In genomic region chr3:156865732-156866131, GRCh38 we compare ENCODE assay signal across 23 cellular contexts. TPM values are rescaled to one million over a fixed set of nuclear protein-coding genes. Genes with fewer than 3 reads are reported as not detected.
DNase-seq lines count a peak whose midpoint lies in the region; ATAC-seq, FAIRE-seq and TF ChIP-seq lines count a peak whose summit lies in the region.
"Had no signal": no experiment of that assay in that cellular context is flagged by ENCODE, and none has a peak within 500 bp of the region (broad histone marks: within the 10 kb centered on the region; RNA-seq: fewer than 3 reads in every experiment).

No MANE protein-coding gene starts in this region.

- H3K9ac ChIP-seq in HepG2 (ENCODE audit: insufficient read depth, low read depth, low read length): no peak overlapping the region

- no peak overlapping the region for H2AFZ ChIP-seq in HepG2 (ENCODE audit: low read length)

- WGBS in HepG2 (ENCODE audit: low lambda C conversion rate): 2% methylated on average over 1 of the region's 2 CpGs
- 69% methylated on average over 1 of the region's 2 CpGs for WGBS in right lobe of liver (ENCODE audit: insufficient coverage, low coverage, low lambda C conversion rate, missing lambda C conversion rate)
- WGBS in thyroid gland, 2 donors: 62 to 81% methylated on average over 1 to 2 of the region's 2 CpGs

- H3K27ac ChIP-seq in HepG2 (ENCODE audit: extremely low read length, insufficient read depth, low read length): no peak overlapping the region
- no peak overlapping the region for H3K27ac ChIP-seq in right lobe of liver
- no peak overlapping the region for H3K27ac ChIP-seq in left lung
- no peak overlapping the region for H3K27ac ChIP-seq in thyroid gland
- H3K27ac ChIP-seq: gastrocnemius medialis, spleen had no signal

- CTCF ChIA-PET in HepG2 (lab: Yijun Ruan, JAX; ENCODE audit: low intra/inter-chr PET ratio, low total read pairs): no interaction called here

- H3K4me2 ChIP-seq in HepG2 (ENCODE audit: low read depth, low read length): no peak overlapping the region

- H3K4me3 ChIP-seq in HepG2 (replicated peaks in 1 of 3; ENCODE audit: insufficient read depth in 1 of 3, low read depth in 2 of 3, low read length in 3 of 3): no peak overlapping the region
- H3K4me3 ChIP-seq in right lobe of liver: no peak overlapping the region
- no peak overlapping the region for H3K4me3 ChIP-seq in left lung
- no peak overlapping the region for H3K4me3 ChIP-seq in thyroid gland (replicated peaks in 1 of 3)
- H3K4me3 ChIP-seq: gastrocnemius medialis, lung, spleen had no signal

- H3K4me1 ChIP-seq in HepG2 (ENCODE audit: insufficient read depth, low read length) (no peaks in the 10 kb centered on the region), right lobe of liver (no peaks in the 10 kb centered on the region), left lung (no peaks in the 10 kb centered on the region), thyroid gland (no peaks in the 10 kb centered on the region)
- H3K4me1 ChIP-seq: gastrocnemius medialis, spleen had no signal

- H3K27me3 ChIP-seq in HepG2 (ENCODE audit: control insufficient read depth in 1 of 2, insufficient read depth in 2 of 2, low read length in 2 of 2) (no peaks in the 10 kb centered on the region), right lobe of liver (no peaks in the 10 kb centered on the region), left lung (no peaks in the 10 kb centered on the region), thyroid gland (no peaks in the 10 kb centered on the region)
- H3K27me3 ChIP-seq: gastrocnemius medialis, spleen had no signal

- FAIRE-seq in HepG2 (lab: Jason Lieb, UNC): no peak
- FAIRE-seq: TTC549 had no signal

- no peaks in the 10 kb centered on the region for H4K20me1 ChIP-seq in HepG2 (ENCODE audit: insufficient read depth, low read length)

- BruUV-seq in HepG2 (replicated peaks; lab: Mats Ljungman, UMichigan): no TSS peak

- H3K9me3 ChIP-seq in HepG2 (ENCODE audit: low read length) (no peaks in the 10 kb centered on the region), right lobe of liver (no peaks in the 10 kb centered on the region), left lung (no peaks in the 10 kb centered on the region), thyroid gland (no peaks in the 10 kb centered on the region)
- H3K9me3 ChIP-seq: gastrocnemius medialis, spleen had no signal

- no peak for TF ChIP-seq RAD21 in HepG2 (CRISPR knock-in tag; IDR thresholded peaks at IDR 0.05)

- ATAC-seq in HepG2 (no peak), right lobe of liver (no peak), SK-N-SH treated with all-trans-retinoic acid at 6 μM for 48 hours (peak; percentile 33; the same call in 2 of the 3 replicates), left lung (no peak), HG03108 (IDR thresholded peaks at IDR 0.05; ENCODE audit: unreplicated experiment) (no peak)
- ATAC-seq: CD8-positive, alpha-beta T cell; gastrocnemius medialis; naive thymus-derived CD8-positive, alpha-beta T cell; stimulated activated effector memory CD8-positive, alpha-beta T cell treated with anti-CD3 and anti-CD28 coated beads, Interleukin-12 subunit alpha, Interleukin-12 subunit beta, amount 100 ng/mL, for 72 hours had no signal

- in situ Hi-C loops in HepG2 (cut with HindIII; ENCODE audit: extremely low pct_ligation_motif_present, low pct_unique_long_range_greater_than_20kb): no loop called here

- no peaks in the 10 kb centered on the region for H3K36me3 ChIP-seq in HepG2 (replicated peaks in 1 of 2; ENCODE audit: control insufficient read depth in 1 of 2, insufficient read depth in 2 of 2, low read length in 2 of 2)
- no peaks in the 10 kb centered on the region for H3K36me3 ChIP-seq in right lobe of liver
- H3K36me3 ChIP-seq in left lung: no peaks in the 10 kb centered on the region
- no peaks in the 10 kb centered on the region for H3K36me3 ChIP-seq in thyroid gland
- H3K36me3 ChIP-seq: gastrocnemius medialis, spleen had no signal

- POLR2A ChIA-PET in HepG2 (lab: Yijun Ruan, JAX): no interaction called here

- no peak for TF ChIP-seq EP300 in HepG2 (IDR thresholded peaks at IDR 0.05; ENCODE audit: low read depth in 2 of 2, low read length in 2 of 2)
- no peak for TF ChIP-seq EP300 in HepG2 (CRISPR knock-in tag; IDR thresholded peaks at IDR 0.05; ENCODE audit: borderline replicate concordance)

- TF ChIP-seq POLR2A in HepG2 (IDR thresholded peaks at IDR 0.05; ENCODE audit: insufficient read depth in 1 of 2, low read depth in 2 of 2, low read length in 2 of 2) (no peak), right lobe of liver (IDR thresholded peaks at IDR 0.05) (no peak), thyroid gland (IDR thresholded peaks at IDR 0.05) (no peak)

- intact Hi-C loops in HepG2 (cut with micrococcal nuclease; ENCODE audit: unreplicated experiment): no loop called here
- intact Hi-C loops in right lobe of liver (cut with DNase I): no loop called here
- intact Hi-C loops in left lung (cut with DNase I): no loop called here
- intact Hi-C loops in thyroid gland (cut with DNase I): no loop called here

- no peaks in the 10 kb centered on the region for H3K79me2 ChIP-seq in HepG2 (ENCODE audit: insufficient read depth, low read length)

- TF ChIP-seq CTCF in HepG2 (CRISPR knock-in tag; IDR thresholded peaks at IDR 0.05) (no peak), right lobe of liver (IDR thresholded peaks at IDR 0.05) (no peak), left lung (IDR thresholded peaks at IDR 0.05) (no peak), thyroid gland (IDR thresholded peaks at IDR 0.05) (no peak)

- DNase-seq in HepG2 (ENCODE audit: low spot score) (no peak), right lobe of liver (no peak), fibroblast of peridontal ligament (ENCODE audit: extremely low read depth) (peak; percentile 50), COLO829 (ENCODE audit: low spot score) (no peak), left lung (no peak), thyroid gland (no peak)
- DNase-seq: activated CD4-positive, alpha-beta T cell treated with anti-CD3 and anti-CD28 coated beads, Interleukin-2, amount 50 U/mL, for 1 hour; activated naive CD8-positive, alpha-beta T cell treated with anti-CD3 and anti-CD28 coated beads, Interleukin-2, amount 10 ng/mL, durations not matched to agents 7 days and 5 days; activated T-cell treated with anti-CD3 and anti-CD28 coated beads, Interleukin-2, amount 50 U/mL, for 24 hours; CD8-positive, alpha-beta T cell; effector memory CD4-positive, alpha-beta T cell; gastrocnemius medialis; naive thymus-derived CD8-positive, alpha-beta T cell; NCI-H1417 treated with DMSO at 0.1 percent for 48 hours; NCI-H226; spleen; trophoblast cell had no signal

TF ChIP-seq in HepG2, 621 proteins besides CTCF, POLR2A, EP300 and RAD21:
- 0 out of 2 replicates have a peak, but pooled peaks have one; percentile 20 for TF ChIP-seq STAG1 (CRISPR knock-in tag; IDR thresholded peaks at IDR 0.05)
- TF ChIP-seq NFKB2 (CRISPR knock-in tag; IDR thresholded peaks at IDR 0.05; ENCODE audit: borderline replicate concordance): no peak
TF ChIP-seq in HepG2: peak in this region for 1.

TF ChIP-seq in SK-N-SH treated with all-trans-retinoic acid at 6 μM for 48 hours, 23 proteins besides CTCF, POLR2A, EP300 and RAD21:
- no peak for TF ChIP-seq CSRNP3 (CRISPR knock-in tag; IDR thresholded peaks at IDR 0.05)

RNA-seq across cellular contexts. Expression of gene LEKR1, which starts 39.6 kb away (rescaled TPM):
- total RNA-seq in HepG2 (2016; rRNA removed; fragmentation: Illumina TruSeq; extraction: Trizol): 0.91 and 1.5 TPM in 2 replicates
- total RNA-seq in HepG2 (2016; cell fraction: cytosol; rRNA removed; fragmentation: Illumina TruSeq; extraction: Trizol; ENCODE audit: low read depth): 0.61 and 0.79 TPM in 2 replicates
- 0.17 and 0.33 TPM in 2 replicates for total RNA-seq in HepG2 (2016; cell fraction: insoluble cytoplasmic fraction; rRNA removed; fragmentation: Illumina TruSeq; extraction: Trizol)
- 0.22 and 0.62 TPM in 2 replicates for total RNA-seq in HepG2 (2016; cell fraction: membrane; rRNA removed; fragmentation: Illumina TruSeq; extraction: Trizol)
- total RNA-seq in HepG2 (2016; cell fraction: nucleus; rRNA removed; fragmentation: Illumina TruSeq; extraction: Trizol): 2.9 TPM in 2 replicates
- 0.39 and 0.49 TPM in 2 replicates for polyA plus RNA-seq in HepG2 (2011; rRNA removed)
- 0.04 and 0.42 TPM in 2 replicates for polyA plus RNA-seq in HepG2 (2011; cell fraction: cytosol; rRNA removed)
- 0.14 and 0.33 TPM in 2 replicates for polyA plus RNA-seq in HepG2 (2011; cell fraction: nucleus; rRNA removed)
- polyA plus RNA-seq in HepG2 (2012): 0.25 and 0.63 TPM in 2 replicates
- polyA plus RNA-seq in HepG2 (2016; cell fraction: cytosol; fragmentation: Illumina TruSeq; extraction: Trizol; ENCODE audit: low read depth): 0.61 and 0.87 TPM in 2 replicates
- 0.84 and 1.2 TPM in 2 replicates for polyA plus RNA-seq in HepG2 (2016; cell fraction: insoluble cytoplasmic fraction; fragmentation: Illumina TruSeq; extraction: Trizol; ENCODE audit: low read depth)
- 0.22 and 0.51 TPM in 2 replicates for polyA plus RNA-seq in HepG2 (2016; cell fraction: membrane; fragmentation: Illumina TruSeq; extraction: Trizol; ENCODE audit: low read depth)
- polyA plus RNA-seq in HepG2 (2016; cell fraction: nucleus; fragmentation: Illumina TruSeq; extraction: Trizol; ENCODE audit: insufficient read depth, low read depth): 0.47 TPM in 1 of 2 replicates, not detected in the other
- polyA minus RNA-seq in HepG2 (2011; rRNA and poly(A)+ RNA removed; ENCODE audit: low replicate concordance): 0.18 and 1.6 TPM in 2 replicates
- not detected in 2 replicates for polyA minus RNA-seq in HepG2 (2011; cell fraction: cytosol; rRNA and poly(A)+ RNA removed)
- 3.3 and 3.9 TPM in 2 replicates for polyA minus RNA-seq in HepG2 (2011; cell fraction: nucleus; rRNA and poly(A)+ RNA removed)
- total RNA-seq in right lobe of liver: 1 to 10 TPM in 1 of 6 experiments, under 1 TPM in 3, not detected in 2; 0.49 to 1.4 (median 0.74) TPM
- total RNA-seq in left lung: 1 to 10 TPM in 1 of 2 donors, under 1 TPM in 1; 0.76 to 1.6 TPM
- 1 to 10 TPM; 6.3 to 7.5 (median 6.8) TPM for total RNA-seq in thyroid gland
- total RNA-seq: SK-MEL-5 had no signal
